Comparison of ENCODE assay signal across 10 cellular contexts in the genomic region with DNA sequence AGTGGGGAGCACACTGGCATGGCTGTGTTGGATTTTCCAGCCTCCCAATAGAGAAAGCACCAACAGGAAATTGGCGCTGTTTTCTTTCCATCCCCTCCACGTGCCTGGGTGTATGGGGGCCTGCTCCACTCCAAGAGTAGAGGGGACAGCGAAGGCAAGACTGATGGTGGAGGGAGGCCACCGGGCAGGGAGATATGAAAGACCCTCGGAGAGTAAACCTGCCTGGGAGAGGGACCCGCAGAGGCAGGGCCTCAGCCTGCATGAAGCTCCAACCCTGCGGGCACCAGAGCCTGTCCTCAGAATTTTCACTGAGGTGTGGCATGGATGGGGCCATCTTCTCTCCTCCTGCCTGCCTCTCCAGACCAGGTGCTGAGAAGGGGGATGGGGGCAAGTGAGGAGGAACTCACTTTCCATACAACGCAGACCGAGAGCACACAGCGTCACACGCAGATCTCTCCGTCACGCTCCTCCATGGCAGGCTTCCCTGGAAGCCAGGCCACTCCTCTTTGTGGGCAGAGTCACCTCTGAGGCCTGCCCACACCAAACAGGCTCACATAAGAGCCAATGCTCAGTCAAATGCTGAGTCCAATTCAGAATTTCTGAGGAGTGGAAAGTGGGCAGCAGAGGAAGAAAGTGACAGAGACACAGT. TPM values are rescaled to one million over a fixed set of nuclear protein-coding genes. Genes with fewer than 3 reads are reported as not detected.
DNase-seq lines count a peak whose midpoint lies in the region; ATAC-seq and TF ChIP-seq lines count a peak whose summit lies in the region.
"Had no signal": no experiment of that assay in that cellular context is flagged by ENCODE, and none has a peak within 500 bp of the region (broad histone marks: within the 10 kb centered on the region; RNA-seq: fewer than 3 reads in every experiment).

No MANE protein-coding gene starts in this region.

- no peak for TF ChIP-seq CTCF in Peyer's patch (IDR thresholded peaks at IDR 0.05)

- ATAC-seq in effector memory CD8-positive, alpha-beta T cell (replicated peaks): no peak
- ATAC-seq in sciatic nerve (peak; percentile 90), HG02610 (IDR thresholded peaks at IDR 0.05; ENCODE audit: unreplicated experiment) (no peak), HG03520 (IDR thresholded peaks at IDR 0.05; ENCODE audit: unreplicated experiment) (no peak), GM21360 (IDR thresholded peaks at IDR 0.05; ENCODE audit: unreplicated experiment) (no peak)

- H3K27me3 Mint-ChIP-seq in CD8-positive, alpha-beta memory T cell: no peaks in the 10 kb centered on the region
- no peaks in the 10 kb centered on the region for H3K27me3 Mint-ChIP-seq in effector memory CD8-positive, alpha-beta T cell

- H3K27ac Mint-ChIP-seq in CD8-positive, alpha-beta memory T cell: peak overlapping the region; percentile 35 to 94 (median 90)
- H3K27ac Mint-ChIP-seq in effector memory CD8-positive, alpha-beta T cell: peak overlapping the region; percentile 82 to 90

- intact Hi-C loops in sciatic nerve (cut with DNase I): no loop called here

- peak overlapping the region; percentile 72 for H3K27ac ChIP-seq in CD8-positive, alpha-beta memory T cell (ENCODE audit: low read depth, low read length)
- H3K27ac ChIP-seq in Peyer's patch (peak overlapping the region; percentile 65 to 86 (median 80)), caudate nucleus (ENCODE audit: low read depth, low read length) (no peak overlapping the region)

- H3K27me3 ChIP-seq in CD8-positive, alpha-beta memory T cell (ENCODE audit: insufficient read depth, low read length, poor library complexity, severe bottlenecking): no peaks in the 10 kb centered on the region
- H3K27me3 ChIP-seq in Peyer's patch: no peaks in the 10 kb centered on the region

- H3K36me3 Mint-ChIP-seq in CD8-positive, alpha-beta memory T cell: peaks cover 0 to 31% (median 3%) of the 10 kb centered on the region in 3 donors
- peaks cover 24% of the 10 kb centered on the region for H3K36me3 Mint-ChIP-seq in effector memory CD8-positive, alpha-beta T cell (ENCODE audit: insufficient read depth)

- H3K4me3 Mint-ChIP-seq in CD8-positive, alpha-beta memory T cell: peak overlapping the region in 1 of 7 donors; percentile 37
- H3K4me3 Mint-ChIP-seq in effector memory CD8-positive, alpha-beta T cell: peak overlapping the region; percentile 46

- no peaks in the 10 kb centered on the region for H3K36me3 ChIP-seq in CD8-positive, alpha-beta memory T cell (ENCODE audit: insufficient read depth, low read length)
- H3K36me3 ChIP-seq in Peyer's patch: no peaks in the 10 kb centered on the region

- no peaks in the 10 kb centered on the region for H3K9me3 ChIP-seq in CD8-positive, alpha-beta memory T cell (ENCODE audit: low read length)
- H3K9me3 ChIP-seq in Peyer's patch: no peaks in the 10 kb centered on the region

- TF ChIP-seq POLR2A in Peyer's patch (IDR thresholded peaks at IDR 0.05): no peak

- H3K9me3 Mint-ChIP-seq in CD8-positive, alpha-beta memory T cell: no peaks in the 10 kb centered on the region
- H3K9me3 Mint-ChIP-seq in effector memory CD8-positive, alpha-beta T cell: no peaks in the 10 kb centered on the region

- peaks cover 77 to 91% (median 83%) of the 10 kb centered on the region in 3 donors for H3K4me1 Mint-ChIP-seq in CD8-positive, alpha-beta memory T cell
- H3K4me1 Mint-ChIP-seq in effector memory CD8-positive, alpha-beta T cell (ENCODE audit: low read depth in 2 of 2): peaks cover 62 to 74% of the 10 kb centered on the region in 2 donors

- CTCF ChIA-PET in CD8-positive, alpha-beta memory T cell (lab: Charles Lee): interaction anchor here (1.5 to 3.0 kb wide), 6 partner anchors 11 to 42 kb away, joined by 5 to 50 read pairs (median 8); a partner anchor contains a TSS

- POLR2A ChIA-PET in CD8-positive, alpha-beta memory T cell (lab: Charles Lee): interaction anchor here (0.6 to 2.4 kb wide), 5 partner anchors 10 to 300 kb away, joined by 3 to 66 read pairs (median 5); a partner anchor contains a TSS

- peaks cover 87% of the 10 kb centered on the region for H3K4me1 ChIP-seq in CD8-positive, alpha-beta memory T cell (ENCODE audit: insufficient read depth, low read length)
- peaks cover 4 to 71% (median 26%) of the 10 kb centered on the region in 4 donors for H3K4me1 ChIP-seq in Peyer's patch

- peak in 1 of 5 donors; percentile 44 for DNase-seq in CD8-positive, alpha-beta memory T cell
- DNase-seq in Peyer's patch (peak in 1 of 3 donors; percentile 44), sciatic nerve (ENCODE audit: low spot score) (peak; percentile 63), caudate nucleus (lab: John Stamatoyannopoulos, UW) (no peak)
- DNase-seq in effector memory CD8-positive, alpha-beta T cell: no peak
- DNase-seq: NCI-H1092 had no signal

- peak overlapping the region; percentile 54 for H3K4me3 ChIP-seq in CD8-positive, alpha-beta memory T cell (ENCODE audit: low read length)
- no peak overlapping the region for H3K4me3 ChIP-seq in Peyer's patch

RNA-seq across cellular contexts. Expression of a gene that starts 18.8 kb away (rescaled TPM):
- total RNA-seq in CD8-positive, alpha-beta memory T cell: 100 to 1,000 TPM; 211 to 217 TPM
- polyA plus RNA-seq in CD8-positive, alpha-beta memory T cell: 292 TPM
- total RNA-seq in Peyer's patch (100 to 1,000 TPM; 110 to 269 (median 238) TPM), sciatic nerve (205 TPM)

RNA-seq across cellular contexts. Expression of a gene that starts 54.0 kb away (rescaled TPM):
- total RNA-seq in CD8-positive, alpha-beta memory T cell: not detected
- polyA plus RNA-seq in CD8-positive, alpha-beta memory T cell: not detected
- 10 to 100 TPM in 2 of 4 donors, 1 to 10 TPM in 2; 4.0 to 12.4 (median 8.9) TPM for total RNA-seq in Peyer's patch
- total RNA-seq in sciatic nerve: 103 TPM
- total RNA-seq: H4 had no signal
